27 cellular contexts compared by ENCODE assay signal in genomic region chr5:146726020-146726419, GRCh38.
"Had no signal": no experiment of that assay in that cellular context is flagged by ENCODE, and none has a peak within 500 bp of the region (broad histone marks: within the 10 kb centered on the region; RNA-seq: fewer than 3 reads in every experiment).

No MANE protein-coding gene starts in this region.

- H3K36me3 ChIP-seq: ascending aorta, brain microvascular endothelial cell, esophagus muscularis mucosa, gastroesophageal sphincter, heart right ventricle had no signal

- H3K27me3 ChIP-seq: ascending aorta, brain microvascular endothelial cell, esophagus muscularis mucosa, gastroesophageal sphincter, heart right ventricle had no signal

- H3K27ac ChIP-seq: brain microvascular endothelial cell, esophagus muscularis mucosa, gastroesophageal sphincter, heart right ventricle had no signal

- DNase-seq: activated CD4-positive, alpha-beta memory T cell treated with anti-CD3 and anti-CD28 coated beads, Interleukin-2, amount 10 ng/mL, durations not matched to agents 7 days and 5 days; activated CD4-positive, alpha-beta T cell treated with anti-CD3 and anti-CD28 coated beads for 36 hours; activated CD4-positive, alpha-beta T cell treated with anti-CD3 and anti-CD28 coated beads, Interleukin-2, amount 10 ng/mL, durations not matched to agents 7 days and 5 days; activated CD4-positive, alpha-beta T cell treated with anti-CD3 and anti-CD28 coated beads, Interleukin-2, amount 50 U/mL, for 4 hours; activated CD4-positive, CD25-positive, alpha-beta regulatory T cell; activated CD4-positive, CD25-positive, alpha-beta regulatory T cell treated with anti-CD3 and anti-CD28 coated beads, Interleukin-2, amount 50 U/mL, for 72 hours; activated CD8-positive, alpha-beta memory T cell treated with anti-CD3 and anti-CD28 coated beads, Interleukin-2, amount 50 U/mL, for 48 hours; activated gamma-delta T cell; activated naive CD4-positive, alpha-beta T cell; activated naive CD4-positive, alpha-beta T cell treated with anti-CD3 and anti-CD28 coated beads, Interleukin-2, amount 10 ng/mL, durations not matched to agents 7 days and 5 days; activated naive CD8-positive, alpha-beta T cell treated with anti-CD3 and anti-CD28 coated beads, Interleukin-2, amount 10 ng/mL, durations not matched to agents 7 days and 5 days; activated T-cell treated with anti-CD3 and anti-CD28 coated beads for 4 hours; activated T-cell treated with anti-CD3 and anti-CD28 coated beads, Interleukin-2, amount 50 U/mL, for 24 hours; activated T-cell treated with anti-CD3 and anti-CD28 coated beads, Interleukin-2, amount 50 U/mL, for 72 hours; brain microvascular endothelial cell; cortex of kidney; dermis blood vessel endothelial cell; effector CD4-positive, alpha-beta T cell; effector memory CD8-positive, alpha-beta T cell; erythroblast; foreskin melanocyte; heart right ventricle; T-helper 2 cell had no signal

- H3K4me3 ChIP-seq: ascending aorta, esophagus muscularis mucosa, gastroesophageal sphincter, heart right ventricle had no signal

- ATAC-seq: activated CD4-positive, alpha-beta T cell treated with anti-CD3 and anti-CD28 coated beads for 36 hours; activated naive CD4-positive, alpha-beta T cell treated with anti-CD3 and anti-CD28 coated beads, Interleukin-2, amount 50 U/mL, for 72 hours; activated T-cell treated with anti-CD3 and anti-CD28 coated beads, Interleukin-2, amount 50 U/mL, for 72 hours; effector memory CD8-positive, alpha-beta T cell; gastroesophageal sphincter; heart right ventricle had no signal
